In genomic region chr16:67327774-67328173, GRCh38 we compare ENCODE assay signal across 29 cellular contexts. TPM values are rescaled to one million over a fixed set of nuclear protein-coding genes. Genes with fewer than 3 reads are reported as not detected.
DNase-seq lines count a peak whose midpoint lies in the region; ATAC-seq, FAIRE-seq and TF ChIP-seq lines count a peak whose summit lies in the region.
"Had no signal": no experiment of that assay in that cellular context is flagged by ENCODE, and none has a peak within 500 bp of the region (broad histone marks: within the 10 kb centered on the region; RNA-seq: fewer than 3 reads in every experiment).

No MANE protein-coding gene starts in this region.

- H3K36me3 ChIP-seq in CD8-positive, alpha-beta T cell (ENCODE audit: insufficient read depth, low read length) = no peaks in the 10 kb centered on the region
- H3K36me3 ChIP-seq: BLaER1, spleen had no signal

- TF ChIP-seq POLR2A in H54 (IDR thresholded peaks at IDR 0.05; ENCODE audit: low read depth, low read length) = no peak

- peaks cover 16% of the 10 kb centered on the region for H3K4me1 Mint-ChIP-seq in CD8-positive, alpha-beta T cell (ENCODE audit: low read depth)
- H3K4me1 Mint-ChIP-seq in activated naive CD8-positive, alpha-beta T cell treated with anti-CD3 and anti-CD28 coated beads for 36 hours = peaks cover 17% of the 10 kb centered on the region

- intact Hi-C loops in CD8-positive, alpha-beta T cell (cut with DNase I, micrococcal nuclease) = no loop called here

- no peak for TF ChIP-seq CTCF in CD8-positive, alpha-beta T cell (IDR thresholded peaks at IDR 0.05)

- peak; percentile 15 for FAIRE-seq in H54 (lab: Jason Lieb, UNC)
- FAIRE-seq: D721Med had no signal

- no peak overlapping the region for H3K27ac ChIP-seq in CD8-positive, alpha-beta T cell (ENCODE audit: low read depth, low read length)
- H3K27ac ChIP-seq: BLaER1, PC-9 had no signal

- peak overlapping the region; percentile 36 for H3K4me3 Mint-ChIP-seq in CD8-positive, alpha-beta T cell
- H3K4me3 Mint-ChIP-seq in activated naive CD8-positive, alpha-beta T cell treated with anti-CD3 and anti-CD28 coated beads for 36 hours = peak overlapping the region; percentile 1
- H3K4me3 Mint-ChIP-seq: activated T-cell treated with anti-CD3 and anti-CD28 coated beads, Interleukin-2, amount 50 U/mL, for 24 hours; type B pancreatic cell had no signal

- no peaks in the 10 kb centered on the region for H3K9me3 Mint-ChIP-seq in CD8-positive, alpha-beta T cell
- peaks cover 1% of the 10 kb centered on the region for H3K9me3 Mint-ChIP-seq in activated naive CD8-positive, alpha-beta T cell treated with anti-CD3 and anti-CD28 coated beads for 36 hours
- H3K9me3 Mint-ChIP-seq: activated T-cell treated with anti-CD3 and anti-CD28 coated beads, Interleukin-2, amount 50 U/mL, for 24 hours; H9; type B pancreatic cell had no signal

- no peaks in the 10 kb centered on the region for H3K27me3 ChIP-seq in CD8-positive, alpha-beta T cell (ENCODE audit: insufficient read depth, low read length)
- H3K27me3 ChIP-seq: BLaER1 had no signal

- H3K36me3 Mint-ChIP-seq in CD8-positive, alpha-beta T cell = no peaks in the 10 kb centered on the region
- no peaks in the 10 kb centered on the region for H3K36me3 Mint-ChIP-seq in activated naive CD8-positive, alpha-beta T cell treated with anti-CD3 and anti-CD28 coated beads for 36 hours
- H3K36me3 Mint-ChIP-seq: type B pancreatic cell had no signal

- ATAC-seq in CD8-positive, alpha-beta T cell = no peak
- no peak for ATAC-seq in HG03460 (IDR thresholded peaks at IDR 0.05; ENCODE audit: unreplicated experiment)
- no peak for ATAC-seq in GM21526 (IDR thresholded peaks at IDR 0.05; ENCODE audit: low FRiP score, unreplicated experiment)
- ATAC-seq: activated CD8-positive, alpha-beta T cell treated with anti-CD3 and anti-CD28 coated beads, Interleukin-2, amount 10 ng/mL, durations not matched to agents 7 days and 5 days had no signal

- peaks cover 6% of the 10 kb centered on the region for H3K27me3 Mint-ChIP-seq in CD8-positive, alpha-beta T cell (ENCODE audit: low read depth)
- peaks cover 29% of the 10 kb centered on the region for H3K27me3 Mint-ChIP-seq in activated naive CD8-positive, alpha-beta T cell treated with anti-CD3 and anti-CD28 coated beads for 36 hours

- H3K27ac Mint-ChIP-seq in CD8-positive, alpha-beta T cell = peak overlapping the region; percentile 34
- no peak overlapping the region for H3K27ac Mint-ChIP-seq in activated naive CD8-positive, alpha-beta T cell treated with anti-CD3 and anti-CD28 coated beads for 36 hours
- H3K27ac Mint-ChIP-seq: activated CD8-positive, alpha-beta T cell treated with anti-CD3 and anti-CD28 coated beads, Interleukin-2, amount 10 ng/mL, durations not matched to agents 7 days and 5 days; activated T-cell treated with anti-CD3 and anti-CD28 coated beads, Interleukin-2, amount 50 U/mL, for 24 hours; H9; type B pancreatic cell had no signal

- H3K9me3 ChIP-seq in CD8-positive, alpha-beta T cell (ENCODE audit: low read length) = no peaks in the 10 kb centered on the region
- H3K9me3 ChIP-seq: spleen had no signal

- no peak overlapping the region for H3K4me3 ChIP-seq in CD8-positive, alpha-beta T cell (ENCODE audit: low read depth, low read length)
- H3K4me3 ChIP-seq: BLaER1, PC-9 had no signal

- peaks cover 11% of the 10 kb centered on the region for H3K4me1 ChIP-seq in CD8-positive, alpha-beta T cell (ENCODE audit: insufficient read depth, low read length)
- H3K4me1 ChIP-seq: BLaER1 had no signal

- CTCF ChIA-PET in CD8-positive, alpha-beta T cell (lab: Charles Lee) = interaction anchor here (1.0 to 1.3 kb wide), 2 partner anchors 38 to 79 kb away, joined by 3 read pairs; partner anchors contain the start of gene SLC9A5

- POLR2A ChIA-PET in CD8-positive, alpha-beta T cell (lab: Charles Lee) = no interaction called here

- DNase-seq in CD8-positive, alpha-beta T cell = no peak
- no peak for DNase-seq in H54 (ENCODE audit: insufficient read length, low spot score)
- DNase-seq in activated naive CD8-positive, alpha-beta T cell treated with anti-CD3 and anti-CD28 coated beads for 36 hours = no peak
- peak; percentile 2 for DNase-seq in globus pallidus (ENCODE audit: low spot score)
- DNase-seq in dedifferentiated amniotic fluid mesenchymal stem cell (ENCODE audit: extremely low spot score) = no peak
- no peak for DNase-seq in NCI-H146 (lab: John Stamatoyannopoulos, UW)
- DNase-seq: activated CD4-positive, alpha-beta T cell treated with anti-CD3 and anti-CD28 coated beads for 1 hour; activated CD8-positive, alpha-beta T cell treated with anti-CD3 and anti-CD28 coated beads, Interleukin-2, amount 10 ng/mL, durations not matched to agents 7 days and 5 days; activated naive CD4-positive, alpha-beta T cell; activated T-cell treated with anti-CD3 and anti-CD28 coated beads, Interleukin-2, amount 50 U/mL, for 24 hours; aorta; central memory CD4-positive, alpha-beta T cell; effector CD8-positive, alpha-beta T cell; glutamatergic neuron; H9; mammary epithelial cell; NCI-H1048; NCI-H2029; NCI-H2227 treated with DMSO at 0.1 percent for 48 hours; NCI-H82; PC-9; SHP77 treated with DMSO at 0.1 percent for 48 hours; spleen; stimulated activated CD4-positive, alpha-beta T cell treated with anti-CD3 and anti-CD28 coated beads, Interleukin-4, amount 100 ng/mL, for 24 hours had no signal

RNA-seq across cellular contexts. Expression of gene LRRC36, which starts 1.2 kb away (rescaled TPM):
- not detected for total RNA-seq in CD8-positive, alpha-beta T cell
- total RNA-seq in activated naive CD8-positive, alpha-beta T cell treated with anti-CD3 and anti-CD28 coated beads for 36 hours = 1 to 10 TPM in 1 of 2 experiments, under 1 TPM in 1; 0.82 to 1.1 TPM
- total RNA-seq: activated CD8-positive, alpha-beta T cell treated with anti-CD3 and anti-CD28 coated beads, Interleukin-2, amount 10 ng/mL, durations not matched to agents 7 days and 5 days; H9; mammary epithelial cell; PC-9 had no signal

RNA-seq across cellular contexts. Expression of gene KCTD19, which starts 1.2 kb away (rescaled TPM):
- not detected for total RNA-seq in CD8-positive, alpha-beta T cell
- 1 to 10 TPM; 2.2 to 3.0 TPM for total RNA-seq in activated naive CD8-positive, alpha-beta T cell treated with anti-CD3 and anti-CD28 coated beads for 36 hours
- total RNA-seq: mammary epithelial cell, PC-9 had no signal

RNA-seq across cellular contexts. Expression of gene PLEKHG4, which starts 48.4 kb away (rescaled TPM):
- 10 to 100 TPM; 11.3 to 13.7 TPM for total RNA-seq in CD8-positive, alpha-beta T cell
- total RNA-seq in activated naive CD8-positive, alpha-beta T cell treated with anti-CD3 and anti-CD28 coated beads for 36 hours = 10 to 100 TPM; 30.8 to 37.0 TPM
